Comparison of ENCODE assay signal across 13 cellular contexts in the genomic region with DNA sequence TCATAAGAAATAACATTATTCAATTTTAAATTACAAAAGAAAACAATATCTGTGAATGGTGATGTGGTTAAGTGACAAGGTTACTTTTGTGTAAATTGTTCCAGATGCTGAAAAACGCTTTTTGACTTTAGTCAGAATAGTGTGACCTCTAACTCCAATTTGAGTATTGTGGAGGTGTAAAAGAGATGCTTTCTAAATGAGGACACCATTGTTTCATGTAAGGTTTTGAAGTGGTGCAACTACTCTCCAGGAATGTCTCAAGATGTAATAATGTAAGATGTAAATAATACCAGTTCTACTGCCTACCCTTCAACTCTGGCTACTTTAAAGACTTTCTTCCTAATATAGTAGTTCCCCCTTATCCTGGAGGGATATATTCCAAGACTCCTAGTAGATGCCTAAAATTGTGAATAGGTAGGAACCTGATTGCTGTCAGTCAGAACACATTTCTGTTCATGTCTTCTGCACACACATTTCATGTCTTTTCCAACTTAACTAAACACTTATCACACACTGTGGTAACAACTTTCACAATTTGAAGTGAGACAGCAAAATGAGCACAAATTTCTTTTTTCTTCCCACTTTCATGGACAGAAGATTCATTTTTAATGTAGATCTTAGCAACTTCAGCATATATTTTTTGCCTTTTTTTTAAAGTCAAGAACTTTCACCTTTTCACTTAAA. TPM values are rescaled to one million over a fixed set of nuclear protein-coding genes. Genes with fewer than 3 reads are reported as not detected.
"Had no signal": no experiment of that assay in that cellular context is flagged by ENCODE, and none has a peak within 500 bp of the region (broad histone marks: within the 10 kb centered on the region; RNA-seq: fewer than 3 reads in every experiment).

No MANE protein-coding gene starts in this region.

- H3K4me3 ChIP-seq: dorsolateral prefrontal cortex, esophagus muscularis mucosa, heart right ventricle, ovary, stomach had no signal

- H3K27me3 ChIP-seq: dorsolateral prefrontal cortex, esophagus muscularis mucosa, heart right ventricle, ovary, stomach had no signal

- DNase-seq: activated CD4-positive, alpha-beta T cell treated with anti-CD3 and anti-CD28 coated beads, Interleukin-2, amount 10 ng/mL, durations not matched to agents 24 days and 14 days; activated CD8-positive, alpha-beta memory T cell treated with anti-CD3 and anti-CD28 coated beads for 24 hours; activated effector memory CD4-positive, alpha-beta T cell treated with Interleukin-2 at 50 U/mL for 16 hours; dorsolateral prefrontal cortex; foreskin melanocyte; heart right ventricle; ovary; stimulated activated CD4-positive, alpha-beta T cell treated with anti-CD3 and anti-CD28 coated beads, Interleukin-4, amount 100 ng/mL, for 1 hour; stimulated activated CD8-positive, alpha-beta memory T cell treated with anti-CD3 and anti-CD28 coated beads, Interleukin-4, amount 100 ng/mL, for 48 hours; stomach; T-helper 17 cell had no signal

- ATAC-seq: heart right ventricle, T-helper 17 cell, WTC11 had no signal

- H3K27ac ChIP-seq: dorsolateral prefrontal cortex, esophagus muscularis mucosa, heart right ventricle, ovary, stomach had no signal

- H3K9me3 ChIP-seq: esophagus muscularis mucosa, heart right ventricle, ovary, stomach had no signal

- H3K4me1 ChIP-seq: esophagus muscularis mucosa, heart right ventricle had no signal

- H3K36me3 ChIP-seq: esophagus muscularis mucosa, heart right ventricle, ovary, stomach had no signal

RNA-seq across cellular contexts. Expression of a gene that starts 39.1 kb away (rescaled TPM):
- total RNA-seq: activated CD4-positive, alpha-beta T cell treated with anti-CD3 and anti-CD28 coated beads, Interleukin-2, amount 10 ng/mL, durations not matched to agents 24 days and 14 days; T-helper 17 cell had no signal
